ENCODE assay signal across 29 cellular contexts in genomic region chr1:91853397-91853796, GRCh38. TPM values are rescaled to one million over a fixed set of nuclear protein-coding genes. Genes with fewer than 3 reads are reported as not detected.
DNase-seq lines count a peak whose midpoint lies in the region; ATAC-seq, FAIRE-seq and TF ChIP-seq lines count a peak whose summit lies in the region.
"Had no signal": no experiment of that assay in that cellular context is flagged by ENCODE, and none has a peak within 500 bp of the region (broad histone marks: within the 10 kb centered on the region; RNA-seq: fewer than 3 reads in every experiment).

No MANE protein-coding gene starts in this region.

- no peak for TF ChIP-seq EP300 in HepG2 (IDR thresholded peaks at IDR 0.05; ENCODE audit: low read depth in 2 of 2, low read length in 2 of 2)
- no peak for TF ChIP-seq EP300 in HepG2 (CRISPR knock-in tag; IDR thresholded peaks at IDR 0.05; ENCODE audit: borderline replicate concordance)
- no peak for TF ChIP-seq EP300 in K562 (IDR thresholded peaks at IDR 0.05; ENCODE audit: low read length)

- no peaks in the 10 kb centered on the region for H3K9me3 Mint-ChIP-seq in endothelial cell (ENCODE audit: unreplicated experiment)
- H3K9me3 Mint-ChIP-seq: CD4-positive, CD25-positive, alpha-beta regulatory T cell had no signal

- BruUV-seq in HepG2 (replicated peaks; lab: Mats Ljungman, UMichigan) (no TSS peak), K562 (replicated peaks; lab: Mats Ljungman, UMichigan) (no TSS peak)

- H3K36me3 ChIP-seq in HepG2 (replicated peaks in 1 of 2; ENCODE audit: control insufficient read depth in 1 of 2, insufficient read depth in 2 of 2, low read length in 2 of 2) (peaks cover 12 to 46% of the 10 kb centered on the region in 2 experiments), right lobe of liver (no peaks in the 10 kb centered on the region), HEK293 (ENCODE audit: control insufficient read depth in 2 of 2, insufficient read depth in 1 of 2, low read length in 2 of 2) (no peaks in the 10 kb centered on the region), K562 (ENCODE audit: control insufficient read depth, insufficient read depth, low read length) (peaks cover 6% of the 10 kb centered on the region; the same call in 1 of the 3 replicates)
- H3K36me3 ChIP-seq: BE2C, BLaER1 had no signal

- 98% methylated on average over 7 of the region's 7 CpGs for whole genome bisulfite sequencing in HepG2 (ENCODE audit: low lambda C conversion rate)
- WGBS in right lobe of liver (ENCODE audit: insufficient coverage, low coverage, low lambda C conversion rate, missing lambda C conversion rate), result 92% methylated on average over 7 of the region's 7 CpGs
- WGBS in K562 (ENCODE audit: insufficient coverage, low coverage, missing lambda C conversion rate), result 92% methylated on average over 7 of the region's 7 CpGs

- TF ChIP-seq POLR2A in HepG2 (IDR thresholded peaks at IDR 0.05; ENCODE audit: insufficient read depth in 1 of 2, low read depth in 2 of 2, low read length in 2 of 2) (no peak), right lobe of liver (IDR thresholded peaks at IDR 0.05) (no peak), K562 (conservative IDR thresholded peaks at IDR 0.05) (no peak)

- H2AFZ ChIP-seq in HepG2 (ENCODE audit: low read length) (no peak overlapping the region), K562 (ENCODE audit: low read depth, low read length) (no peak overlapping the region)

- peak overlapping the region; percentile 42 for H3K4me3 Mint-ChIP-seq in endothelial cell (ENCODE audit: unreplicated experiment)
- H3K4me3 Mint-ChIP-seq: CD14-positive monocyte; CD4-positive, alpha-beta memory T cell; CD4-positive, CD25-positive, alpha-beta regulatory T cell; CD8-positive, alpha-beta memory T cell had no signal

- TF ChIP-seq RAD21 in HepG2 (CRISPR knock-in tag; IDR thresholded peaks at IDR 0.05), result no peak
- no peak for TF ChIP-seq RAD21 in K562 (CRISPR knock-in tag; conservative IDR thresholded peaks at IDR 0.05 in 1 of 2, IDR thresholded peaks at IDR 0.05 in 1 of 2)

- in situ Hi-C loops in HepG2 (cut with HindIII; ENCODE audit: extremely low pct_ligation_motif_present, low pct_unique_long_range_greater_than_20kb) (no loop called here), K562 (cut with MboI) (no loop called here)

- no peak overlapping the region for H3K27ac ChIP-seq in HepG2 (ENCODE audit: extremely low read length, insufficient read depth, low read length)
- H3K27ac ChIP-seq in right lobe of liver, result no peak overlapping the region
- H3K27ac ChIP-seq in HEK293 (ENCODE audit: extremely low read depth, low read depth, low read length), result no peak overlapping the region
- no peak overlapping the region for H3K27ac ChIP-seq in K562 (ENCODE audit: extremely low read depth, low read depth, low read length)
- H3K27ac ChIP-seq: BLaER1 had no signal

- intact Hi-C loops in HepG2 (cut with micrococcal nuclease; ENCODE audit: unreplicated experiment), result no loop called here
- intact Hi-C loops in right lobe of liver (cut with DNase I), result no loop called here
- intact Hi-C loops in K562 (cut with micrococcal nuclease), result no loop called here

- H3K79me2 ChIP-seq in HepG2 (ENCODE audit: insufficient read depth, low read length) (peaks cover 95% of the 10 kb centered on the region), K562 (ENCODE audit: control insufficient read depth, insufficient read depth, low read length) (no peaks in the 10 kb centered on the region)

- ATAC-seq in HepG2 (no peak), right lobe of liver (no peak), K562 (no peak), GM21576 (IDR thresholded peaks at IDR 0.05; ENCODE audit: unreplicated experiment) (no peak)
- ATAC-seq: GM12878 had no signal

- POLR2A ChIA-PET in HepG2 (lab: Yijun Ruan, JAX), result no interaction called here
- POLR2A ChIA-PET in HEK293 (lab: Yijun Ruan, JAX), result no interaction called here
- POLR2A ChIA-PET in K562 (lab: Yijun Ruan, JAX), result interaction anchor here (1.1 kb wide), 1 partner anchor 11 kb away, joined by 3 read pairs; no protein-coding TSS in a partner anchor

- CTCF ChIA-PET in HepG2 (lab: Yijun Ruan, JAX; ENCODE audit: low intra/inter-chr PET ratio, low total read pairs), result no interaction called here
- CTCF ChIA-PET in HEK293 (lab: Yijun Ruan, JAX), result no interaction called here
- CTCF ChIA-PET in K562 (lab: Yijun Ruan, JAX; ENCODE audit: low intra/inter-chr PET ratio), result interaction anchor here (0.6 kb wide), 1 partner anchor 135 kb away, joined by 3 read pairs; no protein-coding TSS in a partner anchor

- TF ChIP-seq CTCF in HepG2 (CRISPR knock-in tag; IDR thresholded peaks at IDR 0.05) (no peak), right lobe of liver (IDR thresholded peaks at IDR 0.05) (no peak), HEK293 (tag by site-specific recombination; IDR thresholded peaks at IDR 0.05) (no peak), K562 (IDR thresholded peaks at IDR 0.05 in 2 of 3, conservative IDR thresholded peaks at IDR 0.05 in 1 of 3; ENCODE audit: insufficient read depth in 2 of 3, low read depth in 1 of 3, low read length in 3 of 3) (no peak), endothelial cell (IDR thresholded peaks at IDR 0.05; ENCODE audit: unreplicated experiment) (no peak)

- H3K36me3 Mint-ChIP-seq in endothelial cell (ENCODE audit: low read depth, unreplicated experiment), result peaks cover 4% of the 10 kb centered on the region
- H3K36me3 Mint-ChIP-seq: CD14-positive monocyte had no signal

- H3K4me3 ChIP-seq in HepG2 (replicated peaks in 1 of 3; ENCODE audit: insufficient read depth in 1 of 3, low read depth in 2 of 3, low read length in 3 of 3) (no peak overlapping the region), right lobe of liver (no peak overlapping the region), HEK293 (ENCODE audit: low read depth, low read length) (no peak overlapping the region), K562 (no peak overlapping the region)
- H3K4me3 ChIP-seq: BLaER1, GM12878 had no signal

- H3K27me3 ChIP-seq in HepG2 (ENCODE audit: control insufficient read depth in 1 of 2, insufficient read depth in 2 of 2, low read length in 2 of 2), result no peaks in the 10 kb centered on the region
- H3K27me3 ChIP-seq in right lobe of liver, result no peaks in the 10 kb centered on the region
- no peaks in the 10 kb centered on the region for H3K27me3 ChIP-seq in K562 (ENCODE audit: control insufficient read depth in 2 of 2, insufficient read depth in 2 of 2, low read length in 2 of 2)
- H3K27me3 ChIP-seq: BE2C, BLaER1 had no signal

- H3K27ac Mint-ChIP-seq in endothelial cell (ENCODE audit: unreplicated experiment), result no peak overlapping the region
- H3K27ac Mint-ChIP-seq: CD14-positive monocyte; CD4-positive, CD25-positive, alpha-beta regulatory T cell had no signal

- H3K9me1 ChIP-seq in K562 (ENCODE audit: control insufficient read depth, insufficient read depth, low read length), result no peaks in the 10 kb centered on the region

- H3K4me1 ChIP-seq in HepG2 (ENCODE audit: insufficient read depth, low read length) (peaks cover 52% of the 10 kb centered on the region), right lobe of liver (no peaks in the 10 kb centered on the region), HEK293 (ENCODE audit: control insufficient read depth, insufficient read depth, low read length) (0 out of 2 replicates have a peak, but pooled peaks cover 5% of the 10 kb centered on the region), K562 (replicated peaks in 1 of 2; ENCODE audit: control insufficient read depth in 2 of 2, insufficient read depth in 2 of 2, low read length in 2 of 2) (peaks cover 0 to 3% of the 10 kb centered on the region in 2 experiments; a peak in 1 of 5 replicates)
- H3K4me1 ChIP-seq: BE2C, BLaER1 had no signal

- H3K27me3 Mint-ChIP-seq in endothelial cell (ENCODE audit: unreplicated experiment), result peaks cover 1% of the 10 kb centered on the region
- H3K27me3 Mint-ChIP-seq: CD4-positive, alpha-beta memory T cell had no signal

- FAIRE-seq in HepG2 (lab: Jason Lieb, UNC) (no peak), K562 (lab: Jason Lieb, UNC) (no peak), urothelium cell line (lab: Jason Lieb, UNC) (no peak)
- FAIRE-seq: A204.1, GM12878, GM12892, GM18507 had no signal

- H3K9ac ChIP-seq in HepG2 (ENCODE audit: insufficient read depth, low read depth, low read length) (no peak overlapping the region), K562 (ENCODE audit: insufficient read depth in 1 of 2, low read depth in 2 of 2, low read length in 2 of 2) (no peak overlapping the region)
- H3K9ac ChIP-seq: BLaER1 had no signal

- DNase-seq in HepG2 (ENCODE audit: low spot score), result no peak
- no peak for DNase-seq in right lobe of liver
- DNase-seq in K562 (ENCODE audit: extremely low read depth in 1 of 4, low spot score in 3 of 4), result no peak
- DNase-seq in endothelial cell (ENCODE audit: low spot score), result no peak
- no peak for DNase-seq in activated CD4-positive, alpha-beta T cell treated with anti-CD3 and anti-CD28 coated beads for 48 hours
- DNase-seq in urothelium cell line (ENCODE audit: low spot score), result no peak
- DNase-seq: 8988T; ACHN; BE2C; C1 segment of cervical spinal cord; CD4-positive, alpha-beta memory T cell; CD4-positive, CD25-positive, alpha-beta regulatory T cell; CD8-positive, alpha-beta memory T cell; COR-L47; DMS 273 treated with DMSO at 0.1 percent for 48 hours; DMS153; DMS53; DMS79; DND-41; EL; GDM1 had no signal

- H4K20me1 ChIP-seq in HepG2 (ENCODE audit: insufficient read depth, low read length) (peaks cover 34% of the 10 kb centered on the region), K562 (replicated peaks; ENCODE audit: control insufficient read depth, insufficient read depth, low read length) (no peaks in the 10 kb centered on the region)
- H4K20me1 ChIP-seq: BLaER1 had no signal

- H3K4me1 Mint-ChIP-seq in endothelial cell (ENCODE audit: unreplicated experiment), result no peaks in the 10 kb centered on the region
- H3K4me1 Mint-ChIP-seq: CD14-positive monocyte had no signal

- H3K9me3 ChIP-seq in HepG2 (ENCODE audit: low read length), result no peaks in the 10 kb centered on the region
- no peaks in the 10 kb centered on the region for H3K9me3 ChIP-seq in right lobe of liver
- H3K9me3 ChIP-seq in HEK293 (ENCODE audit: control insufficient read depth, insufficient read depth, low read depth, low read length), result no peaks in the 10 kb centered on the region
- no peaks in the 10 kb centered on the region for H3K9me3 ChIP-seq in K562 (replicated peaks; ENCODE audit: control insufficient read depth, insufficient read depth, low read depth, low read length)
- H3K9me3 ChIP-seq: BE2C, BLaER1 had no signal

- H3K4me2 ChIP-seq in HepG2 (ENCODE audit: low read depth, low read length), result no peak overlapping the region
- H3K4me2 ChIP-seq in K562 (ENCODE audit: insufficient read depth, low read length), result no peak overlapping the region
- H3K4me2 ChIP-seq: BLaER1 had no signal

RNA-seq across cellular contexts. Expression of gene TGFBR3, which starts 32.6 kb away (rescaled TPM):
- total RNA-seq in HepG2 (2016; rRNA removed; fragmentation: Illumina TruSeq; extraction: Trizol), result 44.8 and 76.5 TPM in 2 replicates
- total RNA-seq in HepG2 (2016; cell fraction: cytosol; rRNA removed; fragmentation: Illumina TruSeq; extraction: Trizol; ENCODE audit: low read depth), result 8.1 TPM in 2 replicates
- total RNA-seq in HepG2 (2016; cell fraction: insoluble cytoplasmic fraction; rRNA removed; fragmentation: Illumina TruSeq; extraction: Trizol), result 37.2 and 78.5 TPM in 2 replicates
- total RNA-seq in HepG2 (2016; cell fraction: membrane; rRNA removed; fragmentation: Illumina TruSeq; extraction: Trizol), result 23.2 and 23.6 TPM in 2 replicates
- total RNA-seq in HepG2 (2016; cell fraction: nucleus; rRNA removed; fragmentation: Illumina TruSeq; extraction: Trizol), result 92.0 and 99.3 TPM in 2 replicates
- 146 and 195 TPM in 2 replicates for polyA plus RNA-seq in HepG2 (2011; rRNA removed)
- 160 and 165 TPM in 2 replicates for polyA plus RNA-seq in HepG2 (2011; cell fraction: cytosol; rRNA removed)
- 88.3 and 110 TPM in 2 replicates for polyA plus RNA-seq in HepG2 (2011; cell fraction: nucleus; rRNA removed)
- polyA plus RNA-seq in HepG2 (2012), result 94.7 and 114 TPM in 2 replicates
- polyA plus RNA-seq in HepG2 (2016; cell fraction: cytosol; fragmentation: Illumina TruSeq; extraction: Trizol; ENCODE audit: low read depth), result 1.5 and 1.6 TPM in 2 replicates
- 26.7 and 28.7 TPM in 2 replicates for polyA plus RNA-seq in HepG2 (2016; cell fraction: insoluble cytoplasmic fraction; fragmentation: Illumina TruSeq; extraction: Trizol; ENCODE audit: low read depth)
- polyA plus RNA-seq in HepG2 (2016; cell fraction: membrane; fragmentation: Illumina TruSeq; extraction: Trizol; ENCODE audit: low read depth), result 5.7 and 6.6 TPM in 2 replicates
- 66.6 and 67.2 TPM in 2 replicates for polyA plus RNA-seq in HepG2 (2016; cell fraction: nucleus; fragmentation: Illumina TruSeq; extraction: Trizol; ENCODE audit: insufficient read depth, low read depth)
- 82.3 and 729 TPM in 2 replicates for polyA minus RNA-seq in HepG2 (2011; rRNA and poly(A)+ RNA removed; ENCODE audit: low replicate concordance)
- polyA minus RNA-seq in HepG2 (2011; cell fraction: cytosol; rRNA and poly(A)+ RNA removed), result 295 and 307 TPM in 2 replicates
- polyA minus RNA-seq in HepG2 (2011; cell fraction: nucleus; rRNA and poly(A)+ RNA removed), result 324 and 354 TPM in 2 replicates
- total RNA-seq in right lobe of liver, result 10 to 100 TPM in 5 of 6 experiments, 1 to 10 TPM in 1; 9.0 to 32.3 (median 18.1) TPM
- 43.1 and 60.3 TPM in 2 replicates for total RNA-seq in K562 (2011; cell fraction: chromatin; rRNA removed; ENCODE audit: low replicate concordance)
- 42.9 and 43.6 TPM in 2 replicates for total RNA-seq in K562 (2011; cell fraction: nucleolus; rRNA removed)
- 48.7 and 58.8 TPM in 2 replicates for total RNA-seq in K562 (2011; cell fraction: nucleoplasm; rRNA removed)
- 13.8 and 14.1 TPM in 2 replicates for total RNA-seq in K562 (2014; rRNA removed)
- total RNA-seq in K562 (2014; rRNA removed; fragmentation: Illumina TruSeq; extraction: Trizol), result 15.1 and 15.6 TPM in 2 replicates
- total RNA-seq in K562 (2015; rRNA removed; fragmentation: Illumina TruSeq; extraction: Trizol), result 15.3 and 16.4 TPM in 2 replicates
- 18.6 and 19.9 TPM in 2 replicates for total RNA-seq in K562 (2021)
- 14.8 and 16.9 TPM in 2 replicates for polyA plus RNA-seq in K562 (2011; rRNA removed)
- 12.3 and 15.5 TPM in 2 replicates for polyA plus RNA-seq in K562 (2011; cell fraction: cytosol; rRNA removed)
- polyA plus RNA-seq in K562 (2011; cell fraction: nucleus; rRNA removed), result 13.4 and 16.7 TPM in 2 replicates
- 13.6 and 14.0 TPM in 2 replicates for polyA plus RNA-seq in K562 (2012)
- polyA plus RNA-seq in K562 (2014; fragmentation: Illumina TruSeq; extraction: Trizol), result 22.9 and 32.4 TPM in 2 replicates
- 1 to 10 TPM; 3.6 to 4.3 TPM for polyA plus RNA-seq in K562 (2014; fragmentation: Nextera tagmentation; extraction: Ambion mirVana)
- polyA plus RNA-seq in K562 (2014; rRNA removed), result 7.5 and 9.1 TPM in 2 replicates
- polyA minus RNA-seq in K562 (2011; rRNA and poly(A)+ RNA removed), result 42.2 and 54.3 TPM in 2 replicates
- polyA minus RNA-seq in K562 (2011; cell fraction: cytosol; rRNA and poly(A)+ RNA removed), result 20.2 and 22.8 TPM in 2 replicates
- polyA minus RNA-seq in K562 (2011; cell fraction: nucleus; rRNA and poly(A)+ RNA removed), result 18.8 and 26.4 TPM in 2 replicates
- 39.2 TPM for total RNA-seq in endothelial cell (ENCODE audit: unreplicated experiment)

Comparison
In these comparisons a context has a peak if more than half of its experiments do, and no peak if none do; other contexts are left out.
1. Of the 241 proteins assayed by ChIP-seq in both HepG2 and K562: peak only in HepG2: RBM22; only in K562: none; in both: none; in neither: 240.